In the genomic region with DNA sequence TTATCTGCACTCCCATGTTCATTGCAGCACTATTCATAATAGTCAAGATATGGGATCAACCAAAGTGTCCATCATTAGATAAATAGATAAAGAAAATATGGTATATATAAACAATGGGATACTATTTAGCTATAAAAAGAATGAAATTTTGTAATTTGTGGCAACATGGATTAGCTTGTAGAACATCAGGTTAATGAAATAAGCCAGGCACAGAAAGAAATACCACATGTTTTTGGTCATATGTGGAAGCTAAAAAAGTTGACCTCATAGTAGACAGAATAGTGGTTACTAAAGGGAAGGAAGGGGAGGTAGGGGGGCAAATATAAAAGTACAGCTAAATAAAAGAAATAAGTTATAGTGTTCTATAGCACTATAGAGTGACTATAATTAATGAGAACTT, we compare ENCODE assay signal across 28 cellular contexts.
"Had no signal": no experiment of that assay in that cellular context is flagged by ENCODE, and none has a peak within 500 bp of the region (broad histone marks: within the 10 kb centered on the region; RNA-seq: fewer than 3 reads in every experiment).

No MANE protein-coding gene starts in this region.

- H3K27ac ChIP-seq: stomach, suprapubic skin, testis, thoracic aorta, thyroid gland, tibial artery, tibial nerve, transverse colon, upper lobe of left lung, upper lobe of right lung, uterus, vagina had no signal

- H3K9me3 ChIP-seq: suprapubic skin, testis, thoracic aorta, thyroid gland, transverse colon, uterus had no signal

- H3K27me3 ChIP-seq: stomach, suprapubic skin, testis, thyroid gland, tibial artery, tibial nerve, transverse colon, upper lobe of left lung, upper lobe of right lung, uterus, vagina had no signal

- H3K27me3 Mint-ChIP-seq: stimulated activated memory B cell treated with anti-CD40 and anti-IgM and Interleukin-4, amounts not matched to agents 10 μg/mL and 1 μg/mL and 100 μg/mL, for 72 hours; stimulated activated naive B cell treated with anti-CD40 and anti-IgM and Interleukin-4, amounts not matched to agents 10 μg/mL and 1 μg/mL and 100 μg/mL, for 72 hours; stimulated activated naive CD8-positive, alpha-beta T cell treated with anti-CD3 and anti-CD28 coated beads, Interleukin-15, amount 100 ng/mL, for 72 hours; stimulated activated naive CD8-positive, alpha-beta T cell treated with anti-CD3 and anti-CD28 coated beads, Interleukin-15, Interleukin-2, amounts not matched to agents 100 ng/mL and 50 ng/mL, for 24 hours; type B pancreatic cell had no signal

- H3K4me1 ChIP-seq: suprapubic skin, testis, thyroid gland, tibial artery, tibial nerve, transverse colon, upper lobe of left lung, upper lobe of right lung, uterus, vagina had no signal

- DNase-seq: stimulated activated CD4-positive, alpha-beta T cell treated with anti-CD3 and anti-CD28 coated beads, Interleukin-2, amount 100 ng/mL, for 48 hours; stimulated activated CD4-positive, alpha-beta T cell treated with anti-CD3 and anti-CD28 coated beads, Interleukin-4, amount 100 ng/mL, for 1 hour; stimulated activated CD4-positive, alpha-beta T cell treated with anti-CD3 and anti-CD28 coated beads, Interleukin-4, amount 100 ng/mL, for 24 hours; stimulated activated CD4-positive, alpha-beta T cell treated with anti-CD3 and anti-CD28 coated beads, Interleukin-4, amount 100 ng/mL, for 4 hours; stimulated activated CD8-positive, alpha-beta memory T cell treated with anti-CD3 and anti-CD28 coated beads, Interleukin-4, amount 100 ng/mL, for 48 hours; stimulated activated naive B cell treated with anti-CD40 and anti-IgM and Interleukin-4, amounts not matched to agents 10 μg/mL and 1 μg/mL and 100 μg/mL, for 72 hours; stimulated activated naive CD4-positive, alpha-beta T cell; stimulated activated naive CD4-positive, alpha-beta T cell treated with Interleukin-2 at 50 U/mL for 16 hours; stimulated activated naive CD8-positive, alpha-beta T cell treated with anti-CD3 and anti-CD28 coated beads, Interleukin-15, amount 100 ng/mL, for 72 hours; stimulated activated naive CD8-positive, alpha-beta T cell treated with anti-CD3 and anti-CD28 coated beads, Interleukin-15, Interleukin-2, amounts not matched to agents 100 U/mL and 50 U/mL, for 24 hours; stomach; substantia nigra; testis; thyroid gland; tibial artery; transverse colon; trophoblast cell; upper lobe of left lung; upper lobe of right lung; uterus had no signal

- H3K27ac Mint-ChIP-seq: stimulated activated effector memory CD8-positive, alpha-beta T cell treated with anti-CD3 and anti-CD28 coated beads, Interleukin-12 subunit alpha, Interleukin-12 subunit beta, amount 100 ng/mL, for 72 hours; stimulated activated memory B cell treated with anti-CD40 and anti-IgM and Interleukin-4, amounts not matched to agents 10 μg/mL and 1 μg/mL and 100 μg/mL, for 72 hours; stimulated activated naive B cell treated with anti-CD40 and anti-IgM and Interleukin-4, amounts not matched to agents 10 μg/mL and 1 μg/mL and 100 μg/mL, for 72 hours; stimulated activated naive CD8-positive, alpha-beta T cell treated with anti-CD3 and anti-CD28 coated beads, Interleukin-15, amount 100 ng/mL, for 72 hours; stimulated activated naive CD8-positive, alpha-beta T cell treated with anti-CD3 and anti-CD28 coated beads, Interleukin-15, Interleukin-2, amounts not matched to agents 100 ng/mL and 50 ng/mL, for 24 hours; type B pancreatic cell had no signal

- ATAC-seq: stimulated activated memory B cell treated with anti-CD40 and anti-IgM and Interleukin-4, amounts not matched to agents 10 μg/mL and 1 μg/mL and 100 μg/mL, for 72 hours; stimulated activated naive B cell treated with anti-CD40 and anti-IgM and Interleukin-4, amounts not matched to agents 10 μg/mL and 1 μg/mL and 100 μg/mL, for 72 hours; upper lobe of right lung had no signal

- H3K36me3 ChIP-seq: thoracic aorta, thyroid gland, transverse colon, upper lobe of left lung, upper lobe of right lung, uterus had no signal

- H3K4me3 Mint-ChIP-seq: stimulated activated effector memory CD8-positive, alpha-beta T cell treated with anti-CD3 and anti-CD28 coated beads, Interleukin-12 subunit alpha, Interleukin-12 subunit beta, amount 100 ng/mL, for 72 hours; stimulated activated memory B cell treated with anti-CD40 and anti-IgM and Interleukin-4, amounts not matched to agents 10 μg/mL and 1 μg/mL and 100 μg/mL, for 72 hours; stimulated activated naive B cell treated with anti-CD40 and anti-IgM and Interleukin-4, amounts not matched to agents 10 μg/mL and 1 μg/mL and 100 μg/mL, for 72 hours; stimulated activated naive CD8-positive, alpha-beta T cell treated with anti-CD3 and anti-CD28 coated beads, Interleukin-15, amount 100 ng/mL, for 72 hours; stimulated activated naive CD8-positive, alpha-beta T cell treated with anti-CD3 and anti-CD28 coated beads, Interleukin-15, Interleukin-2, amounts not matched to agents 100 ng/mL and 50 ng/mL, for 24 hours; type B pancreatic cell had no signal

- H3K4me3 ChIP-seq: stomach, suprapubic skin, testis, thoracic aorta, thyroid gland, tibial artery, tibial nerve, transverse colon, upper lobe of left lung, upper lobe of right lung, uterus, vagina had no signal

- H3K4me1 Mint-ChIP-seq: stimulated activated naive CD8-positive, alpha-beta T cell treated with anti-CD3 and anti-CD28 coated beads, Interleukin-15, amount 100 ng/mL, for 72 hours had no signal
